27 cellular contexts compared by ENCODE assay signal in the genomic region with DNA sequence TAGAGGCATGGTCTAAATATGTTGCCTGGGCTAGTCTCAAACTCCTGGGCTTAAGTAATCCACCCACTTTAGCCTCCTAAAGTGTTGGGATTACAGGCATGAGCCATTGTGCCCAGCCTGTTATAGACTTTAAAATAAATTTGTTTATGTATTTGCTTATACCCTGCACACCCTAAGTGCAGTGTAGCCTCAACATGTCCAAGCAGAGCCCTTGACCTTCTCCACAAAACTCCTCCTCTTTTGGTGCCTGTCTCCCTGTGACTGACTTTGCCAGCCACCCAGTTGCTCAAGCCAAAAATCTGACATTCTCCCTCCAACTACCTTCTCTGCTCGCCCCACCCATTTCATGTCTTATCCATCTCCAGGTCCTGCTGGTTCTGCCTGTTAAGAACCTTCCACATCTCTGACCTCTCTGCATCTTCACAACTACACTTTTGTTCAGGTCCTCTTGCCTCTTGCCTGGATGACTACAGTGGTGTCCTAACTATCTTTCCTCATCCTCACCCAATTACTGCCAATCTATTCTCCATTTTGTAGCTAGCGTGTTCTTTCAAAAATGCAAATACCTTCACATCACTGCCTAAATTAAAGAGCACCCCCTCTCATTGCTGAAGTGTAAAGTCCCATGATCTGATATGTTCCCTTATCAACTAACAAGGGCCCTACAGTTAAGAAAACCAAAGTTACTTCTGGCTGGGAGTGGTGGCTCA.
"Had no signal": no experiment of that assay in that cellular context is flagged by ENCODE, and none has a peak within 500 bp of the region (broad histone marks: within the 10 kb centered on the region; RNA-seq: fewer than 3 reads in every experiment).

No MANE protein-coding gene starts in this region.

- H3K4me3 ChIP-seq: SJCRH30 had no signal

- ATAC-seq: activated CD4-positive, CD25-positive, alpha-beta regulatory T cell treated with anti-CD3 and anti-CD28 coated beads, Interleukin-2, amount 50 U/mL, for 24 hours; activated CD8-positive, alpha-beta T cell treated with anti-CD3 and anti-CD28 coated beads for 36 hours; activated T-cell treated with anti-CD3 and anti-CD28 coated beads, Interleukin-2, amount 50 U/mL, for 72 hours; Panc1 had no signal

- H3K4me1 ChIP-seq: SJCRH30 had no signal

- H3K4me2 ChIP-seq: SK-N-SH had no signal

- H3K27me3 Mint-ChIP-seq: activated CD8-positive, alpha-beta T cell treated with anti-CD3 and anti-CD28 coated beads for 36 hours had no signal

- H3K27ac ChIP-seq: brain microvascular endothelial cell, SJCRH30, WERI-Rb-1 had no signal

- H3K36me3 ChIP-seq: brain microvascular endothelial cell, SJCRH30, WERI-Rb-1 had no signal

- H3K4me3 Mint-ChIP-seq: activated CD8-positive, alpha-beta T cell treated with anti-CD3 and anti-CD28 coated beads for 36 hours; activated T-cell treated with anti-CD3 and anti-CD28 coated beads, Interleukin-2, amount 50 U/mL, for 72 hours had no signal

- H3K9me3 ChIP-seq: SJCRH30, SK-N-SH had no signal

- H3K9me3 Mint-ChIP-seq: activated CD8-positive, alpha-beta T cell treated with anti-CD3 and anti-CD28 coated beads for 36 hours; activated T-cell treated with anti-CD3 and anti-CD28 coated beads, Interleukin-2, amount 50 U/mL, for 72 hours; activated T-helper 2 cell treated with anti-CD3 and anti-CD28 coated beads, Interferon-gamma antibody, Interleukin-2, Interleukin-4, amounts not matched to agents 10 μg/mL and 5 μg/mL and 100 μg/mL, durations not matched to agents 14 hours and 24 hours and 36 hours had no signal

- H3K27me3 ChIP-seq: brain microvascular endothelial cell, SJCRH30 had no signal

- H3K9ac ChIP-seq: SK-N-SH had no signal

- DNase-seq: activated CD4-positive, alpha-beta T cell treated with anti-CD3 and anti-CD28 coated beads for 4 hours; activated CD8-positive, alpha-beta memory T cell treated with anti-CD3 and anti-CD28 coated beads, Interleukin-2, amount 50 U/mL, for 4 hours; activated CD8-positive, alpha-beta T cell treated with anti-CD3 and anti-CD28 coated beads for 36 hours; activated gamma-delta T cell treated with Interleukin-2 at 50 U/mL for 16 hours; activated naive CD4-positive, alpha-beta T cell treated with anti-CD3 and anti-CD28 coated beads, Interleukin-2, amount 50 U/mL, for 16 hours; activated T-cell treated with anti-CD3 and anti-CD28 coated beads, Interleukin-2, amount 50 U/mL, for 72 hours; amniotic stem cell; brain microvascular endothelial cell; caudate nucleus; NCI-H1092; NCI-H1417; NCI-H2029; NCI-H2107; NCI-H2171 treated with DMSO at 0.1 percent for 48 hours; NCI-H345; NCI-H510A; NCI-H526 treated with DMSO at 0.1 percent for 48 hours; NCI-H82; Right ventricle myocardium superior; RPMI8226; SJCRH30; SK-N-SH; T-helper 1 cell; WERI-Rb-1 had no signal

- H3K27ac Mint-ChIP-seq: activated CD8-positive, alpha-beta T cell treated with anti-CD3 and anti-CD28 coated beads for 36 hours; activated T-cell treated with anti-CD3 and anti-CD28 coated beads, Interleukin-2, amount 50 U/mL, for 72 hours; activated T-helper 2 cell treated with anti-CD3 and anti-CD28 coated beads, Interferon-gamma antibody, Interleukin-2, Interleukin-4, amounts not matched to agents 10 μg/mL and 5 μg/mL and 100 μg/mL, durations not matched to agents 14 hours and 24 hours and 36 hours had no signal
